Comparison of ENCODE assay signal across 9 cellular contexts in the genomic region with DNA sequence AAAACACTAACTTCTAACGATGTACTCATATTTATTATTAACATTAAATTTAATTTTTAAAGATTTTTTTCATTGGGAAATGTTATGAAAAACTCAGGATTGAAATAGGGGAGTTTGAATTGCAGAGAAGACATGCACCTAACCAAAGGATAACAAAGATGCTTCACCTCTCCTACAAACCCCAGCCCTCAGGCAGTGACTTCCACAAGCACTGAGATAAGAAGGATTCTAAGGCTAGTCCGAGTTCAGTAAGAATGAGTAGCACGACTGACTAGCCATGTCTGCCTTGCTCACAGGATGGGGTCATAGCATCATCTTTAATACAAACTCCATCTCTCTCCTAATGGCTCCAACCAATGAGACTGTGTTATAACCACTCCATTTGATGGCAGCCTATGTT. TPM values are rescaled to one million over a fixed set of nuclear protein-coding genes. Genes with fewer than 3 reads are reported as not detected.
"Had no signal": no experiment of that assay in that cellular context is flagged by ENCODE, and none has a peak within 500 bp of the region (broad histone marks: within the 10 kb centered on the region; RNA-seq: fewer than 3 reads in every experiment).

No MANE protein-coding gene starts in this region.

- H3K4me3 ChIP-seq: GM23338 had no signal

- H3K4me2 ChIP-seq: GM23338 had no signal

- ATAC-seq: GM23338 had no signal

- H2AFZ ChIP-seq: GM23338 had no signal

- DNase-seq: H9, HCEC 1CT, KG1 had no signal

- FAIRE-seq: H1, H54, HTR-8/SVneo had no signal

RNA-seq across cellular contexts. Expression of a gene that starts 7.1 kb away (rescaled TPM):
- total RNA-seq: GM23338, H1, H9, HT-29 had no signal
- polyA plus RNA-seq: GM23338, H1, IgD-negative memory B cell had no signal

RNA-seq across cellular contexts. Expression of a gene that starts 18.3 kb away (rescaled TPM):
- total RNA-seq: GM23338, H1, H9, HT-29 had no signal
- polyA plus RNA-seq: GM23338, H1, IgD-negative memory B cell had no signal

RNA-seq across cellular contexts. Expression of a gene that starts 39.6 kb away (rescaled TPM):
- total RNA-seq: GM23338, H1, H9, HT-29 had no signal
- polyA plus RNA-seq: GM23338, H1, IgD-negative memory B cell had no signal

RNA-seq across cellular contexts. Expression of a gene that starts 57.9 kb away (rescaled TPM):
- total RNA-seq: GM23338, H1, H9, HT-29 had no signal
- polyA plus RNA-seq: GM23338, H1, IgD-negative memory B cell had no signal
